In genomic region chr3:12727937-12728336, GRCh38 we compare ENCODE assay signal across 1 cellular context.
TF ChIP-seq lines count a peak whose summit lies in the region.

No MANE protein-coding gene starts in this region.

TF ChIP-seq in K562, 482 proteins besides CTCF, POLR2A, EP300 and RAD21 (continued from another document):
- TF ChIP-seq, protein P1, sequence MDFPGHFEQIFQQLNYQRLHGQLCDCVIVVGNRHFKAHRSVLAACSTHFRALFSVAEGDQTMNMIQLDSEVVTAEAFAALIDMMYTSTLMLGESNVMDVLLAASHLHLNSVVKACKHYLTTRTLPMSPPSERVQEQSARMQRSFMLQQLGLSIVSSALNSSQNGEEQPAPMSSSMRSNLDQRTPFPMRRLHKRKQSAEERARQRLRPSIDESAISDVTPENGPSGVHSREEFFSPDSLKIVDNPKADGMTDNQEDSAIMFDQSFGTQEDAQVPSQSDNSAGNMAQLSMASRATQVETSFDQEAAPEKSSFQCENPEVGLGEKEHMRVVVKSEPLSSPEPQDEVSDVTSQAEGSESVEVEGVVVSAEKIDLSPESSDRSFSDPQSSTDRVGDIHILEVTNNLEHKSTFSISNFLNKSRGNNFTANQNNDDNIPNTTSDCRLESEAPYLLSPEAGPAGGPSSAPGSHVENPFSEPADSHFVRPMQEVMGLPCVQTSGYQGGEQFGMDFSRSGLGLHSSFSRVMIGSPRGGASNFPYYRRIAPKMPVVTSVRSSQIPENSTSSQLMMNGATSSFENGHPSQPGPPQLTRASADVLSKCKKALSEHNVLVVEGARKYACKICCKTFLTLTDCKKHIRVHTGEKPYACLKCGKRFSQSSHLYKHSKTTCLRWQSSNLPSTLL (IDR thresholded peaks at IDR 0.05): no peak
- TF ChIP-seq ZNF79 (CRISPR knock-in tag; IDR thresholded peaks at IDR 0.05; ENCODE audit: low read depth) (no peak), RERE (CRISPR knock-in tag; IDR thresholded peaks at IDR 0.05; ENCODE audit: borderline replicate concordance) (no peak), GABPB2 (CRISPR knock-in tag; conservative IDR thresholded peaks at IDR 0.05) (no peak), ZNF280B (CRISPR knock-in tag; IDR thresholded peaks at IDR 0.05) (no peak), HNRNPH1 (optimal IDR thresholded peaks at IDR 0.05; ENCODE audit: low read depth, low read length) (no peak), ATF1 (CRISPR knock-in tag; IDR thresholded peaks at IDR 0.05) (no peak), ATF1 (tag; IDR thresholded peaks at IDR 0.05) (no peak), CBFA2T2 (conservative IDR thresholded peaks at IDR 0.05) (no peak), LCOR (CRISPR knock-in tag; IDR thresholded peaks at IDR 0.05) (no peak), TEAD2 (tag; IDR thresholded peaks at IDR 0.05) (no peak), NFATC3 (IDR thresholded peaks at IDR 0.05) (no peak)
